Comparison of ENCODE assay signal across 32 cellular contexts in the genomic region with DNA sequence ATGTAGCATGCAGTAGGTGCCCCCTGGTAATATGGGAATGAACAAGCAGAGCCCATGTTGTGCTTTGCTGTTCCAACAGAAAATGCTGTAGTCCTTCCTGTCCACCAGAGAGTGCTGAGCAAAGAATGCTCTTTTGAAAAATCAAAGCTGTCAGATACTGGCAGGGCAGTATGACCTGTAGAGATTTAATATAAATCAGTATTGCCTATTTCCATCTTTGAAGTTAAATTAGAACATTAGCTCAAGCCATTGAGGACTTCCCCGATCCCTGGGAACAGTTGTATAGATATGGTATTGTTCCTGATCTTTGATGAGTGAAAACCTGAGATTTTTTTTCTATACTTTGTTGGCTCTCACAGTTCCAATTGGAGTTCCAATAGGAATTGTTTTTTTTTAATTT. TPM values are rescaled to one million over a fixed set of nuclear protein-coding genes. Genes with fewer than 3 reads are reported as not detected.
"Had no signal": no experiment of that assay in that cellular context is flagged by ENCODE, and none has a peak within 500 bp of the region (broad histone marks: within the 10 kb centered on the region; RNA-seq: fewer than 3 reads in every experiment).

No MANE protein-coding gene starts in this region.

- H3K9me3 Mint-ChIP-seq: dendritic cell treated with granulocyte-macrophage colony-stimulating factor and Interleukin-4, amounts not matched to agents 40 ng/mL and 50 ng/mL, for 4 days; endodermal cell; naive thymus-derived CD8-positive, alpha-beta T cell; nephron progenitor cell; stimulated activated memory B cell treated with anti-CD40 and anti-IgM and Interleukin-4, amounts not matched to agents 10 μg/mL and 1 μg/mL and 100 μg/mL, for 72 hours had no signal

- H3K27me3 Mint-ChIP-seq: dendritic cell treated with granulocyte-macrophage colony-stimulating factor and Interleukin-4, amounts not matched to agents 40 ng/mL and 50 ng/mL, for 4 days; stimulated activated memory B cell treated with anti-CD40 and anti-IgM and Interleukin-4, amounts not matched to agents 10 μg/mL and 1 μg/mL and 100 μg/mL, for 72 hours had no signal

- H3K4me3 Mint-ChIP-seq: dendritic cell treated with granulocyte-macrophage colony-stimulating factor and Interleukin-4, amounts not matched to agents 40 ng/mL and 50 ng/mL, for 4 days; endodermal cell; naive thymus-derived CD8-positive, alpha-beta T cell; nephron progenitor cell; stimulated activated memory B cell treated with anti-CD40 and anti-IgM and Interleukin-4, amounts not matched to agents 10 μg/mL and 1 μg/mL and 100 μg/mL, for 72 hours had no signal

- H3K27ac ChIP-seq: colonic mucosa, epithelial cell of prostate, gastrocnemius medialis, left lung, psoas muscle, sigmoid colon, skin epidermis, spleen, tibial nerve, upper lobe of left lung had no signal

- H3K4me1 ChIP-seq: colonic mucosa, left lung, psoas muscle had no signal

- H3K27me3 ChIP-seq: colonic mucosa, gastrocnemius medialis, left lung, ovary, sigmoid colon, spleen, testis, tibial nerve, upper lobe of left lung had no signal

- DNase-seq: colonic mucosa; effector CD8-positive, alpha-beta T cell; endodermal cell; foreskin fibroblast; gastrocnemius medialis; head of caudate nucleus; left cardiac atrium; left lung; mammary epithelial cell; mesendoderm; naive thymus-derived CD8-positive, alpha-beta T cell; nephron progenitor cell; nucleus accumbens; ovary; posterior cingulate gyrus; psoas muscle; right cardiac atrium; sigmoid colon; spleen; stimulated activated CD4-positive, alpha-beta T cell treated with anti-CD3 and anti-CD28 coated beads, Interleukin-4, amount 100 ng/mL, for 4 hours; stimulated activated naive CD8-positive, alpha-beta T cell treated with anti-CD3 and anti-CD28 coated beads, Interleukin-15, Interleukin-2, amounts not matched to agents 100 U/mL and 50 U/mL, for 24 hours; substantia nigra; testis; upper lobe of left lung had no signal

- H3K36me3 ChIP-seq: colonic mucosa, gastrocnemius medialis, left lung, ovary had no signal

- ATAC-seq: esophagus mucosa; gastrocnemius medialis; left cardiac atrium; left lung; naive thymus-derived CD8-positive, alpha-beta T cell; psoas muscle; right cardiac atrium; stimulated activated memory B cell treated with anti-CD40 and anti-IgM and Interleukin-4, amounts not matched to agents 10 μg/mL and 1 μg/mL and 100 μg/mL, for 72 hours; stimulated activated naive CD8-positive, alpha-beta T cell treated with anti-CD3 and anti-CD28 coated beads, Interleukin-15, Interleukin-2, amounts not matched to agents 100 U/mL and 50 U/mL, for 24 hours had no signal

- H3K27ac Mint-ChIP-seq: dendritic cell treated with granulocyte-macrophage colony-stimulating factor and Interleukin-4, amounts not matched to agents 40 ng/mL and 50 ng/mL, for 4 days; endodermal cell; naive thymus-derived CD8-positive, alpha-beta T cell; stimulated activated memory B cell treated with anti-CD40 and anti-IgM and Interleukin-4, amounts not matched to agents 10 μg/mL and 1 μg/mL and 100 μg/mL, for 72 hours had no signal

- H3K9me3 ChIP-seq: colonic mucosa, gastrocnemius medialis, left lung, ovary, psoas muscle, sigmoid colon, spleen, testis, tibial nerve, upper lobe of left lung had no signal

- H3K4me3 ChIP-seq: colonic mucosa, gastrocnemius medialis, left lung, ovary, psoas muscle, sigmoid colon, skin epidermis, spleen, testis, tibial nerve, upper lobe of left lung had no signal

- H3K4me1 Mint-ChIP-seq: naive thymus-derived CD8-positive, alpha-beta T cell had no signal

RNA-seq across cellular contexts. Expression of a gene that starts 44.7 kb away (rescaled TPM):
- total RNA-seq: glomerular endothelial cell, myocyte had no signal
